In genomic region chr3:71332813-71333212, GRCh38 we compare ENCODE assay signal across 16 cellular contexts.
A peak's percentile ranks its signal among the peaks of the same experiment; 100 is the strongest.
DNase-seq lines count a peak whose midpoint lies in the region; TF ChIP-seq lines count a peak whose summit lies in the region.
"Had no signal": no experiment of that assay in that cellular context is flagged by ENCODE, and none has a peak within 500 bp of the region (broad histone marks: within the 10 kb centered on the region; RNA-seq: fewer than 3 reads in every experiment).

No MANE protein-coding gene starts in this region.

- POLR2A ChIA-PET in MCF 10A (lab: Yijun Ruan, JAX) = no interaction called here

- no peaks in the 10 kb centered on the region for H3K4me1 ChIP-seq in breast epithelium
- H3K4me1 ChIP-seq in MM.1S (ENCODE audit: low read length) = no peaks in the 10 kb centered on the region

- H3K9me3 Mint-ChIP-seq in MCF 10A (ENCODE audit: unreplicated experiment) (no peaks in the 10 kb centered on the region), nephron progenitor cell (peaks cover 31% of the 10 kb centered on the region)

- TF ChIP-seq CTCF in MCF 10A (IDR thresholded peaks at IDR 0.05; ENCODE audit: unreplicated experiment) (no peak), breast epithelium (IDR thresholded peaks at IDR 0.05) (no peak), choroid plexus epithelial cell (conservative IDR thresholded peaks at IDR 0.05; ENCODE audit: low read depth, low read length) (no peak), nephron progenitor cell (IDR thresholded peaks at IDR 0.05) (no peak), MM.1S (IDR thresholded peaks at IDR 0.05; ENCODE audit: low read length) (no peak)

- H3K27me3 ChIP-seq in breast epithelium = no peaks in the 10 kb centered on the region
- H3K27me3 ChIP-seq in MM.1S (replicated peaks; ENCODE audit: insufficient read depth, low read length) = no peaks in the 10 kb centered on the region

- no peak for TF ChIP-seq POLR2A in breast epithelium (IDR thresholded peaks at IDR 0.05)

- H3K4me3 ChIP-seq in breast epithelium = no peak overlapping the region
- H3K4me3 ChIP-seq in choroid plexus epithelial cell (ENCODE audit: low read depth, low read length) = no peak overlapping the region
- H3K4me3 ChIP-seq in MM.1S (ENCODE audit: low read length) = no peak overlapping the region
- H3K4me3 ChIP-seq: K562 had no signal

- no peaks in the 10 kb centered on the region for H3F3A ChIP-seq in MM.1S (ENCODE audit: insufficient read depth, low read length)

- no peak overlapping the region for H3K9ac ChIP-seq in MM.1S (ENCODE audit: low read length)

- H4K20me1 ChIP-seq in MM.1S (ENCODE audit: insufficient read depth, low read length) = no peaks in the 10 kb centered on the region

- H3K36me3 ChIP-seq in breast epithelium = no peaks in the 10 kb centered on the region
- no peaks in the 10 kb centered on the region for H3K36me3 ChIP-seq in MM.1S (replicated peaks; ENCODE audit: insufficient read depth, low read length)

- CTCF ChIA-PET in MCF 10A (lab: Yijun Ruan, JAX) = interaction anchor here (0.7 kb wide), 1 partner anchor 304 kb away, joined by 3 read pairs; no protein-coding TSS in a partner anchor

- no TSS peak for BruUV-seq in MCF 10A (replicated peaks; lab: Mats Ljungman, UMichigan)

- H3K9me2 ChIP-seq in MM.1S (replicated peaks; ENCODE audit: insufficient read depth, low read length) = no peaks in the 10 kb centered on the region

- H3K4me3 Mint-ChIP-seq in MCF 10A (ENCODE audit: unreplicated experiment) = no peak overlapping the region
- H3K4me3 Mint-ChIP-seq in nephron progenitor cell = no peak overlapping the region
- H3K4me3 Mint-ChIP-seq: CD4-positive, alpha-beta memory T cell had no signal

- H3K4me1 Mint-ChIP-seq in MCF 10A (ENCODE audit: insufficient read depth, unreplicated experiment) (peaks cover 6% of the 10 kb centered on the region), nephron progenitor cell (no peaks in the 10 kb centered on the region)

- H3K4me2 ChIP-seq in MM.1S (ENCODE audit: low read depth, low read length) = no peak overlapping the region

- DNase-seq in MCF 10A (ENCODE audit: unreplicated experiment) = no peak
- no peak for DNase-seq in breast epithelium (ENCODE audit: low spot score in 2 of 2)
- peak; percentile 21 for DNase-seq in choroid plexus epithelial cell (ENCODE audit: low read depth)
- no peak for DNase-seq in nephron progenitor cell
- no peak for DNase-seq in NCI-H2227 treated with DMSO at 0.1 percent for 48 hours (lab: John Stamatoyannopoulos, UW)
- no peak for DNase-seq in foreskin melanocyte
- no peak for DNase-seq in MM.1S
- DNase-seq: CD4-positive, alpha-beta memory T cell; MV-4-11; NCI-H1694 treated with DMSO at 0.1 percent for 48 hours; NCI-H2107; NCI-H226; NCI-H524; PC-3; SIG-M5 had no signal

- H3K27me3 Mint-ChIP-seq in MCF 10A (ENCODE audit: insufficient read depth, unreplicated experiment) (no peaks in the 10 kb centered on the region), nephron progenitor cell (ENCODE audit: low read depth, poor library complexity) (no peaks in the 10 kb centered on the region)
- H3K27me3 Mint-ChIP-seq: CD4-positive, alpha-beta memory T cell had no signal

- no peaks in the 10 kb centered on the region for H3K9me3 ChIP-seq in breast epithelium
- H3K9me3 ChIP-seq in MM.1S (replicated peaks; ENCODE audit: insufficient read depth, low read length) = no peaks in the 10 kb centered on the region

- H3K27ac ChIP-seq in breast epithelium (no peak overlapping the region), MM.1S (ENCODE audit: low read length) (no peak overlapping the region)

- no peaks in the 10 kb centered on the region for H3K79me2 ChIP-seq in MM.1S (ENCODE audit: low read length)

- H3K27ac Mint-ChIP-seq in MCF 10A (ENCODE audit: low read depth, unreplicated experiment) (peak overlapping the region; percentile 36), nephron progenitor cell (peak overlapping the region; percentile 37)

- H3K36me3 Mint-ChIP-seq in MCF 10A (ENCODE audit: insufficient read depth, unreplicated experiment) (peaks cover 13% of the 10 kb centered on the region), nephron progenitor cell (ENCODE audit: low read depth) (peaks cover 67% of the 10 kb centered on the region)

- H2AFZ ChIP-seq in MM.1S (ENCODE audit: low read length) = no peak overlapping the region

- intact Hi-C loops in MCF 10A (cut with micrococcal nuclease) (no loop called here), breast epithelium (cut with DNase I; ENCODE audit: low total_unique reads) (no loop called here)
